In the genomic region with DNA sequence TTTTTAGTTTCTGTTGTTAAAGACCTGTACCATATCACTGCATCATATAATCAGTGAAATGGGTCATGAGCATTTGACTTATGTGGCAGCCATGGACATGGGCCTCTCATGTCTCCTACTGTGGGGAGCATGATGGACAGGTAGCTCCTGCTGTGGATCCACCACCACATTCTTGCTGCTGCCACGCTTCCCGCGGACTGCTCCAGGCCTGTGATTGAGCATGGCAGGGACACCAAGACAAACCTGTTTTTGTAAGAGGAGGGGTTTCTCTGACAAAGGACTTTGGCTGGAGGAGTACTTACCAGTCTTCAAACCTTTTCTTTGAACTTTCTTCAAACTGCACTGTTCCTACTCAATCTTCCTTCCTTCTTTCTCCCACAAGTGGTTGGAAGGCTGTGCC, we compare ENCODE assay signal across 1 cellular context.
TF ChIP-seq lines count a peak whose summit lies in the region.

No MANE protein-coding gene starts in this region.

TF ChIP-seq in H1, 55 proteins besides CTCF, POLR2A, EP300 and RAD21:
- TF ChIP-seq CHD7 (IDR thresholded peaks at IDR 0.05; ENCODE audit: insufficient replicate concordance, low read length) (no peak), SIRT6 (IDR thresholded peaks at IDR 0.05; ENCODE audit: low read length) (no peak), BCL11A (IDR thresholded peaks at IDR 0.05; ENCODE audit: low read depth in 2 of 2, low read length in 2 of 2) (no peak), HDAC2 (IDR thresholded peaks at IDR 0.05; ENCODE audit: borderline replicate concordance in 1 of 2, low read depth in 2 of 2, low read length in 2 of 2) (no peak), GTF2F1 (IDR thresholded peaks at IDR 0.05; ENCODE audit: borderline replicate concordance, low read depth, low read length) (no peak), TEAD4 (IDR thresholded peaks at IDR 0.05; ENCODE audit: low read depth, low read length) (peak; percentile 25; the same call in 1 of the 2 replicates), POU5F1 (IDR thresholded peaks at IDR 0.05; ENCODE audit: low read depth, low read length) (no peak), KDM4A (IDR thresholded peaks at IDR 0.05; ENCODE audit: low read depth, low read length, severe bottlenecking) (no peak), PHF8 (conservative IDR thresholded peaks at IDR 0.05; ENCODE audit: low read depth, low read length) (no peak), ASH2L (IDR thresholded peaks at IDR 0.05; ENCODE audit: low read length) (no peak), SUZ12 (IDR thresholded peaks at IDR 0.05; ENCODE audit: low read length) (no peak), POLR2AphosphoS5 (IDR thresholded peaks at IDR 0.05; ENCODE audit: low read depth, low read length) (no peak), SP1 (IDR thresholded peaks at IDR 0.05; ENCODE audit: low read depth, low read length) (0 out of 2 replicates have a peak, but pooled peaks have one; percentile 27)
- TF ChIP-seq, protein P1, sequence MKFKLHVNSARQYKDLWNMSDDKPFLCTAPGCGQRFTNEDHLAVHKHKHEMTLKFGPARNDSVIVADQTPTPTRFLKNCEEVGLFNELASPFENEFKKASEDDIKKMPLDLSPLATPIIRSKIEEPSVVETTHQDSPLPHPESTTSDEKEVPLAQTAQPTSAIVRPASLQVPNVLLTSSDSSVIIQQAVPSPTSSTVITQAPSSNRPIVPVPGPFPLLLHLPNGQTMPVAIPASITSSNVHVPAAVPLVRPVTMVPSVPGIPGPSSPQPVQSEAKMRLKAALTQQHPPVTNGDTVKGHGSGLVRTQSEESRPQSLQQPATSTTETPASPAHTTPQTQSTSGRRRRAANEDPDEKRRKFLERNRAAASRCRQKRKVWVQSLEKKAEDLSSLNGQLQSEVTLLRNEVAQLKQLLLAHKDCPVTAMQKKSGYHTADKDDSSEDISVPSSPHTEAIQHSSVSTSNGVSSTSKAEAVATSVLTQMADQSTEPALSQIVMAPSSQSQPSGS (IDR thresholded peaks at IDR 0.05; ENCODE audit: low read length), result no peak
